Comparison of ENCODE assay signal across 20 cellular contexts in the genomic region with DNA sequence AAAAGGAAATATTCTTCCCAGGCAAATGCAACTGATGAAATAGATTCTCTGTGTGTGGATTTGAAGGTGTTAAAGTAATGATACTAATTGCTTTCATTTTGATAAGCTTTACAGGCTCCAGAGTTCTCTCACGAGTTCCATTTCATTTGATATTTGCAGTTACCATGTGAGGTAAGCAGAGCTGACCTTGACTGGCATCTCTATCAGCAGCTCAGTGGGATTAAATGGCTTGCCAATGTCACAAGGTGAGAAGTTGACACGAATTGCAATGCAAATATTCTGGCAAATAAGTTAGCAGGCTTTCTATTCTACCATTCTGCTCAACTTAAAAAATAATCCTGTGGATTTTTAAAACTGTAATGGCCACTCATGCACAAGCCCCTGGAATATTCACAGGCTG.
DNase-seq lines count a peak whose midpoint lies in the region; ATAC-seq and TF ChIP-seq lines count a peak whose summit lies in the region.
"Had no signal": no experiment of that assay in that cellular context is flagged by ENCODE, and none has a peak within 500 bp of the region (broad histone marks: within the 10 kb centered on the region; RNA-seq: fewer than 3 reads in every experiment).

No MANE protein-coding gene starts in this region.

- intact Hi-C loops in Right ventricle myocardium inferior (cut with DNase I) (no loop called here), cardiac septum (cut with DNase I) (no loop called here), esophagus muscularis mucosa (cut with DNase I) (no loop called here), OCI-LY7 (cut with micrococcal nuclease; ENCODE audit: unreplicated experiment) (no loop called here)

- H3K4me2 ChIP-seq in OCI-LY7 (ENCODE audit: low read length), result no peak overlapping the region

- H3K27ac ChIP-seq in esophagus muscularis mucosa (replicated peaks in 1 of 4), result no peak overlapping the region
- peak overlapping the region; percentile 71 to 73 for H3K27ac ChIP-seq in right atrium auricular region
- peak overlapping the region; percentile 18 for H3K27ac ChIP-seq in thymus (ENCODE audit: low read depth)
- H3K27ac ChIP-seq in OCI-LY7 (ENCODE audit: low read depth, low read length, poor library complexity, severe bottlenecking), result no peak overlapping the region
- H3K27ac ChIP-seq: SK-N-MC had no signal

- DNase-seq in Right ventricle myocardium inferior (ENCODE audit: missing footprints) (no peak), cardiac septum (ENCODE audit: low spot score) (no peak), esophagus muscularis mucosa (ENCODE audit: extremely low spot score) (peak; percentile 37), right atrium auricular region (ENCODE audit: low spot score) (no peak), T-helper 2 cell (no peak), OCI-LY7 (ENCODE audit: low spot score) (no peak)
- no peak for DNase-seq in activated CD8-positive, alpha-beta memory T cell treated with anti-CD3 and anti-CD28 coated beads, Interleukin-2, amount 50 U/mL, for 4 hours
- DNase-seq: DMS79, GOT3, HCEC 1CT, KG1, NCI-H1092 treated with DMSO at 0.1 percent for 48 hours, NCI-H1436 treated with DMSO at 0.1 percent for 48 hours, NCI-H1930, NCI-H2227 treated with DMSO at 0.1 percent for 48 hours, NCI-H510A, NCI-H774, SHP77 treated with DMSO at 0.1 percent for 48 hours had no signal

- 23% methylated on average over 2 of the region's 2 CpGs for WGBS in esophagus muscularis mucosa
- 51% methylated on average over 2 of the region's 2 CpGs for WGBS in thymus

- TF ChIP-seq POLR2A in esophagus muscularis mucosa (IDR thresholded peaks at IDR 0.05; ENCODE audit: low read depth), result no peak

- H3K9me3 ChIP-seq in esophagus muscularis mucosa, result no peaks in the 10 kb centered on the region
- no peaks in the 10 kb centered on the region for H3K9me3 ChIP-seq in right atrium auricular region
- no peaks in the 10 kb centered on the region for H3K9me3 ChIP-seq in thymus (ENCODE audit: control insufficient read depth)
- H3K9me3 ChIP-seq in OCI-LY7 (ENCODE audit: low read length), result no peaks in the 10 kb centered on the region

- H3K9me2 ChIP-seq in OCI-LY7 (ENCODE audit: insufficient read depth, low read length), result no peaks in the 10 kb centered on the region

- no peak overlapping the region for H3K4me3 ChIP-seq in esophagus muscularis mucosa
- H3K4me3 ChIP-seq in right atrium auricular region, result no peak overlapping the region
- H3K4me3 ChIP-seq in thymus (ENCODE audit: low read length), result no peak overlapping the region
- H3K4me3 ChIP-seq in OCI-LY7 (ENCODE audit: low read depth, low read length, poor library complexity, severe bottlenecking), result no peak overlapping the region
- H3K4me3 ChIP-seq: SK-N-MC had no signal

- H3K4me1 ChIP-seq in esophagus muscularis mucosa (peaks cover 0 to 11% (median 0%) of the 10 kb centered on the region in 4 donors), right atrium auricular region (peaks cover 0 to 23% of the 10 kb centered on the region in 2 donors), thymus (ENCODE audit: control insufficient read depth, insufficient read depth, low read length) (peaks cover 58% of the 10 kb centered on the region), OCI-LY7 (ENCODE audit: insufficient read depth, low read length, poor library complexity, severe bottlenecking) (peaks cover 11% of the 10 kb centered on the region)

- peak; percentile 62 for ATAC-seq in Right ventricle myocardium inferior

- CTCF ChIA-PET in OCI-LY7 (lab: Charles Lee; ENCODE audit: unreplicated experiment), result no interaction called here

- POLR2A ChIA-PET in OCI-LY7 (lab: Charles Lee), result interaction anchor here (2.2 kb wide), 1 partner anchor 20 kb away, joined by 7 read pairs; no protein-coding TSS in a partner anchor

- no peaks in the 10 kb centered on the region for H4K20me1 ChIP-seq in OCI-LY7 (ENCODE audit: insufficient read depth, low read length)

- no peaks in the 10 kb centered on the region for H3K36me3 ChIP-seq in esophagus muscularis mucosa
- peaks cover 59% of the 10 kb centered on the region for H3K36me3 ChIP-seq in right atrium auricular region
- no peaks in the 10 kb centered on the region for H3K36me3 ChIP-seq in thymus (ENCODE audit: control insufficient read depth, insufficient read depth)
- no peaks in the 10 kb centered on the region for H3K36me3 ChIP-seq in OCI-LY7 (ENCODE audit: insufficient read depth, low read length)

- TF ChIP-seq CTCF in esophagus muscularis mucosa (IDR thresholded peaks at IDR 0.05) (no peak), right atrium auricular region (IDR thresholded peaks at IDR 0.05) (no peak), OCI-LY7 (conservative IDR thresholded peaks at IDR 0.05; ENCODE audit: low read length) (no peak)

- H2AFZ ChIP-seq in OCI-LY7 (ENCODE audit: low read length), result no peak overlapping the region

- no peaks in the 10 kb centered on the region for H3K79me2 ChIP-seq in OCI-LY7 (ENCODE audit: insufficient read depth, low read depth, low read length)

- no TSS peak for BruUV-seq in OCI-LY7 (replicated peaks; lab: Mats Ljungman, UMichigan)

- no peak for TF ChIP-seq EP300 in esophagus muscularis mucosa (IDR thresholded peaks at IDR 0.05)

- H3K27me3 ChIP-seq in esophagus muscularis mucosa (no peaks in the 10 kb centered on the region), right atrium auricular region (no peaks in the 10 kb centered on the region), thymus (ENCODE audit: control insufficient read depth, insufficient read depth) (no peaks in the 10 kb centered on the region)

Comparison
In these comparisons a context has a peak if more than half of its experiments do, and no peak if none do; other contexts are left out.
1. H3K27ac ChIP-seq: peak in right atrium auricular region (2 of 2) and thymus (single experiment); none in esophagus muscularis mucosa (0 of 4) and OCI-LY7 (single experiment).